1 cellular context compared by ENCODE assay signal in the genomic region with DNA sequence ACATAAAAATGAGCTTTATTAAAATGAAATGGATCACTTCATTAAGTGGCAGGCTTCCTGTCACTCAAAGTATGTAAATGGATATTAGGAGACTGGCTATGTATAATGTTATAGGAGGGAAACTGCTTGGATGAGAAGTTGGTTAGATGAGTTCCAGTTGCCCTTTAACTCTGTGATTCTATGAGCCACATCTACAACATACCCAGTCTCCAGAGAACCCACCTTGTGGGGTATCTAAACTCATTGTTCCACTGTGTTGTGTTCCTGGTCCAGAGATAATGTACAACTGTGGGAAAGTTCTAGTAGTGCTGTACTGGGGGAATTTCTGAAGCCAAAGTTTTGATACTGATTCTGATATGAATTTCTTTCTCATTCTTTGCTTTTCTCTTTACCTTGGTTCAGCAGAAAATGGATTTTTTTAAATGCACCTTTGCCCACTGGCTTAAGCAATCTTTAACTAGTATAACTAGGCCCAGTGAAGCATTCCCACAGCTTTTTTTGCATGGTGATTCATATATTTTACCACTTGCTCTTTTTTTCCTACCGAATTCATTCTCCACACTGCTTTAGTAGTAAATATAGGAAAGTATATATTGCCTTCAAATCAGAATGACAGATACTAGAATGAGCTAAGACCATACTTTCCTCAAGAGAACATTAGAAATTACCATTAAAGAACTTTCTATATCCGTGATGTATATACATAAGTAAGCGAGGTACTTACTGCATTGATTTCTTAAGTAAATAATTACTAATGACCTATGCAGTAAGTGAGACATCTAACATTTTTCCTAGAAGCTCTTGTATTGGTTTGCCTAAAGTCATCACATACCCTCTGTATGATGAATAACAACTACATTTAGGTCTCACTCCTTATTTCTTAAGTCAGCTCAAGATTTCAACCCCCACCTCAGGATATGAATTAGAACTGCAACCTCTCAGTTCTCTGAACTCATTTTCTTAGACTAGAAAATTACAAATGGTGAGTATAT.
TF ChIP-seq lines count a peak whose summit lies in the region.

No MANE protein-coding gene starts in this region.

TF ChIP-seq in A549, 52 proteins besides CTCF, POLR2A, EP300 and RAD21 (continued from another document):
- TF ChIP-seq, protein P1, sequence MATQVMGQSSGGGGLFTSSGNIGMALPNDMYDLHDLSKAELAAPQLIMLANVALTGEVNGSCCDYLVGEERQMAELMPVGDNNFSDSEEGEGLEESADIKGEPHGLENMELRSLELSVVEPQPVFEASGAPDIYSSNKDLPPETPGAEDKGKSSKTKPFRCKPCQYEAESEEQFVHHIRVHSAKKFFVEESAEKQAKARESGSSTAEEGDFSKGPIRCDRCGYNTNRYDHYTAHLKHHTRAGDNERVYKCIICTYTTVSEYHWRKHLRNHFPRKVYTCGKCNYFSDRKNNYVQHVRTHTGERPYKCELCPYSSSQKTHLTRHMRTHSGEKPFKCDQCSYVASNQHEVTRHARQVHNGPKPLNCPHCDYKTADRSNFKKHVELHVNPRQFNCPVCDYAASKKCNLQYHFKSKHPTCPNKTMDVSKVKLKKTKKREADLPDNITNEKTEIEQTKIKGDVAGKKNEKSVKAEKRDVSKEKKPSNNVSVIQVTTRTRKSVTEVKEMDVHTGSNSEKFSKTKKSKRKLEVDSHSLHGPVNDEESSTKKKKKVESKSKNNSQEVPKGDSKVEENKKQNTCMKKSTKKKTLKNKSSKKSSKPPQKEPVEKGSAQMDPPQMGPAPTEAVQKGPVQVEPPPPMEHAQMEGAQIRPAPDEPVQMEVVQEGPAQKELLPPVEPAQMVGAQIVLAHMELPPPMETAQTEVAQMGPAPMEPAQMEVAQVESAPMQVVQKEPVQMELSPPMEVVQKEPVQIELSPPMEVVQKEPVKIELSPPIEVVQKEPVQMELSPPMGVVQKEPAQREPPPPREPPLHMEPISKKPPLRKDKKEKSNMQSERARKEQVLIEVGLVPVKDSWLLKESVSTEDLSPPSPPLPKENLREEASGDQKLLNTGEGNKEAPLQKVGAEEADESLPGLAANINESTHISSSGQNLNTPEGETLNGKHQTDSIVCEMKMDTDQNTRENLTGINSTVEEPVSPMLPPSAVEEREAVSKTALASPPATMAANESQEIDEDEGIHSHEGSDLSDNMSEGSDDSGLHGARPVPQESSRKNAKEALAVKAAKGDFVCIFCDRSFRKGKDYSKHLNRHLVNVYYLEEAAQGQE (IDR thresholded peaks at IDR 0.05): no peak
- TF ChIP-seq CBX2 (IDR thresholded peaks at IDR 0.05; ENCODE audit: borderline replicate concordance, low read depth) (no peak), HOXA7 (CRISPR knock-in tag; IDR thresholded peaks at IDR 0.05) (no peak), CHD4 (IDR thresholded peaks at IDR 0.05; ENCODE audit: borderline replicate concordance) (no peak), MYC (IDR thresholded peaks at IDR 0.05; ENCODE audit: borderline replicate concordance, low read length) (no peak)
- TF ChIP-seq, protein P2, sequence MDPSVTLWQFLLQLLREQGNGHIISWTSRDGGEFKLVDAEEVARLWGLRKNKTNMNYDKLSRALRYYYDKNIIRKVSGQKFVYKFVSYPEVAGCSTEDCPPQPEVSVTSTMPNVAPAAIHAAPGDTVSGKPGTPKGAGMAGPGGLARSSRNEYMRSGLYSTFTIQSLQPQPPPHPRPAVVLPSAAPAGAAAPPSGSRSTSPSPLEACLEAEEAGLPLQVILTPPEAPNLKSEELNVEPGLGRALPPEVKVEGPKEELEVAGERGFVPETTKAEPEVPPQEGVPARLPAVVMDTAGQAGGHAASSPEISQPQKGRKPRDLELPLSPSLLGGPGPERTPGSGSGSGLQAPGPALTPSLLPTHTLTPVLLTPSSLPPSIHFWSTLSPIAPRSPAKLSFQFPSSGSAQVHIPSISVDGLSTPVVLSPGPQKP (IDR thresholded peaks at IDR 0.05; ENCODE audit: low read depth, low read length): no peak
- TF ChIP-seq, protein P3, sequence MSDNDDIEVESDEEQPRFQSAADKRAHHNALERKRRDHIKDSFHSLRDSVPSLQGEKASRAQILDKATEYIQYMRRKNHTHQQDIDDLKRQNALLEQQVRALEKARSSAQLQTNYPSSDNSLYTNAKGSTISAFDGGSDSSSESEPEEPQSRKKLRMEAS (IDR thresholded peaks at IDR 0.05): no peak
